In the genomic region with DNA sequence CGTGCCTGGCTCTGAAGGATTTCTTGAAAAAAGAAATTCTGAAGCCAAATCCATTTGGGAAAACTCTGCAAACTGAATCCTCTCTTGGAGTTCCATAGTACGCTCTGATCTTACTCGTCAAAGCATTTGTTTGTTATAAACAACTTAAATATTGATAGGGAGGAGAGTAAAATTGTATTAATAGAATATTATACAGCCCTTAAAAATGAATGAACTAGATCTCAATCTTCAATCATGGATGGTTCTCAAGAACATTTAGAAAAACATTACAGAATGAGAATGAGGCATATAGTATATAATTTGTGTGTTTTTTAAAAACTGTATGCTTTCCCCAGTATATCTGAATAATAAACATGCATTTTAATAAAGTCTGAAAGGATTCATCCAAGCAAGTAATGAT, we compare ENCODE assay signal across 10 cellular contexts. TPM values are rescaled to one million over a fixed set of nuclear protein-coding genes. Genes with fewer than 3 reads are reported as not detected.
"Had no signal": no experiment of that assay in that cellular context is flagged by ENCODE, and none has a peak within 500 bp of the region (broad histone marks: within the 10 kb centered on the region; RNA-seq: fewer than 3 reads in every experiment).

No MANE protein-coding gene starts in this region.

- DNase-seq: GM23248, GOT3, H7, HCEC 1CT, HFFc6 had no signal

- H3K4me2 ChIP-seq: GM23338 had no signal

- H3K4me3 Mint-ChIP-seq: GM23338, HFFc6 had no signal

- H3K9me3 ChIP-seq: HAP-1 had no signal

- H3K4me3 ChIP-seq: GM23248, GM23338, HAP-1 had no signal

- H2AFZ ChIP-seq: GM23248, GM23338 had no signal

- H3K9ac ChIP-seq: GM23248 had no signal

- FAIRE-seq: H1 had no signal

- H3K27ac ChIP-seq: GM23248 had no signal

- H3K9me3 Mint-ChIP-seq: GM23338, HFFc6 had no signal

- H3K27ac Mint-ChIP-seq: GM23338, HFFc6 had no signal

- ATAC-seq: GM23338, HCT116 had no signal

RNA-seq across cellular contexts. Expression of gene PXT1, which starts 25.0 kb away (rescaled TPM):
- total RNA-seq: GM23248, H1, H4 had no signal
- polyA plus RNA-seq: GM23248, GM23338 had no signal
